8 cellular contexts compared by ENCODE assay signal in the genomic region with DNA sequence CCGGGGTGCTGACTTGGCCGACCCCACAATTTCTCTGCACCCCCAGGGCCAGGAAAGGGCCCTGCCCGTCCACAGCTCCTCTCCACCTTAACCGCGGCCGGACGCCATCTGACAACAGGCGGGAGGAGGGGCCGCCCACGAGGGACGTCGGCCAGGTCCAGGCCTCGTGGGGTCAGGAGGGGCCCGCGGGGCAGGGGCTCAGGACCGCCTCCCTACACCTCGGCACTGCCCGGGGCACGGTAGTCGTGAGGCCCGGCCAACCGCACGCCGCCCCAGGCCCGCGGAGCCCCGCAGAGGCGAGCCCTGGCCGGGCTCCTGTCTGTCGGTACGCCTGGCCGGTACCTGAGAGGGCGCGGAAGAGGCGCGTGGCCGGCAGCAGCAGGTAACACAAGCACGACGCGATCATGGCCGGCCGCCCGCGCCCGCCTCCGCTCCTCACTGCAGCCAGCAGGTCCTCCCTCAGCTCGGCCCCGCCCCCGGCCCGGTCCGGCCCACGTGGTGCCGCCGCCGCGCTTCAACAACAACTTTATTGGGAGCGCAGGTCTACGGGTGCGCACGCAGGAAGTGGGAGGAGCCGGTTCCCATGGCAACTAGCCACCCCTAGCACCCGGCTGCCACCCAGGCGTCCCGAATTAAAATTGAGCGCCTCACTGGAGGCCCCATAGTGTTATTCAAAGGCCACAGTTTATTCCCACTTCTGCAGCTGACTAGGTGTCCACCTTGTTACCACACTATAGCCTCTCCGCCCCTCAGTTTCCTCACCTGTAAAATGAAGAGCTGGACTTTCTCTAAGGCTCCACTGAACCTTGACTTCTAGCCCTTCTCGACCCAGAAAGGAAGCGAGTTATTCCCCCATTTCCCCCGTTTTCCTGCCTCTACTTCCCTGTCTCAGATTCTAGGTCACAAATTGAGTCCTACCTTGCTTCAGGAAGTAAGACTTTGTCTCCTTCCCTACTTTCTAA. TPM values are rescaled to one million over a fixed set of nuclear protein-coding genes. Genes with fewer than 3 reads are reported as not detected.
DNase-seq lines count a peak whose midpoint lies in the region; ATAC-seq and TF ChIP-seq lines count a peak whose summit lies in the region.

A gene with protein sequence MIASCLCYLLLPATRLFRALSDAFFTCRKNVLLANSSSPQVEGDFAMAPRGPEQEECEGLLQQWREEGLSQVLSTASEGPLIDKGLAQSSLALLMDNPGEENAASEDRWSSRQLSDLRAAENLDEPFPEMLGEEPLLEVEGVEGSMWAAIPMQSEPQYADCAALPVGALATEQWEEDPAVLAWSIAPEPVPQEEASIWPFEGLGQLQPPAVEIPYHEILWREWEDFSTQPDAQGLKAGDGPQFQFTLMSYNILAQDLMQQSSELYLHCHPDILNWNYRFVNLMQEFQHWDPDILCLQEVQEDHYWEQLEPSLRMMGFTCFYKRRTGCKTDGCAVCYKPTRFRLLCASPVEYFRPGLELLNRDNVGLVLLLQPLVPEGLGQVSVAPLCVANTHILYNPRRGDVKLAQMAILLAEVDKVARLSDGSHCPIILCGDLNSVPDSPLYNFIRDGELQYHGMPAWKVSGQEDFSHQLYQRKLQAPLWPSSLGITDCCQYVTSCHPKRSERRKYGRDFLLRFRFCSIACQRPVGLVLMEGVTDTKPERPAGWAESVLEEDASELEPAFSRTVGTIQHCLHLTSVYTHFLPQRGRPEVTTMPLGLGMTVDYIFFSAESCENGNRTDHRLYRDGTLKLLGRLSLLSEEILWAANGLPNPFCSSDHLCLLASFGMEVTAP (minus strand): TSS at position 461 of the 962 bp plus-strand sequence. CDS start 55 bp downstream, at position 406.

- peak within 1 kb of the TSS; percentile 95 for H3K4me3 Mint-ChIP-seq in T-helper 2 cell treated with Interferon-gamma antibody and Interleukin-4, amounts not matched to agents 5 μg/mL and 100 μg/mL, for 36 hours

- peaks cover 21% of the 10 kb centered on the region for H3K4me1 Mint-ChIP-seq in T-helper 2 cell treated with Interferon-gamma antibody and Interleukin-4, amounts not matched to agents 5 μg/mL and 100 μg/mL, for 36 hours (ENCODE audit: low read depth)

- peaks cover 5% of the 10 kb centered on the region for H3K36me3 Mint-ChIP-seq in T-helper 2 cell treated with Interferon-gamma antibody and Interleukin-4, amounts not matched to agents 5 μg/mL and 100 μg/mL, for 36 hours (ENCODE audit: low read depth)

- H3K9me3 Mint-ChIP-seq in T-helper 2 cell treated with Interferon-gamma antibody and Interleukin-4, amounts not matched to agents 5 μg/mL and 100 μg/mL, for 36 hours: no peaks in the 10 kb centered on the region

- ATAC-seq in GM18505 (IDR thresholded peaks at IDR 0.05; ENCODE audit: unreplicated experiment): peak; percentile 90
- peak; percentile 88 for ATAC-seq in HG02981 (IDR thresholded peaks at IDR 0.05; ENCODE audit: unreplicated experiment)
- ATAC-seq in right cardiac atrium: peak; percentile 94
- ATAC-seq in psoas muscle: peak; percentile 97 to 98 (median 97)

- H3K27me3 Mint-ChIP-seq in T-helper 2 cell treated with Interferon-gamma antibody and Interleukin-4, amounts not matched to agents 5 μg/mL and 100 μg/mL, for 36 hours (ENCODE audit: low read depth): no peaks in the 10 kb centered on the region

- H3K9me3 ChIP-seq in ascending aorta (no peaks in the 10 kb centered on the region), right cardiac atrium (ENCODE audit: control insufficient read depth, low read length) (no peaks in the 10 kb centered on the region), psoas muscle (no peaks in the 10 kb centered on the region)

- H3K27ac Mint-ChIP-seq in T-helper 2 cell treated with Interferon-gamma antibody and Interleukin-4, amounts not matched to agents 5 μg/mL and 100 μg/mL, for 36 hours: peak within 1 kb of the TSS; percentile 85

- 4% methylated on average over 69 of the region's 69 CpGs for WGBS in right cardiac atrium
- 5 to 8% (median 6%) methylated on average over 42 to 69 of the region's 69 CpGs for WGBS in psoas muscle, 3 donors
- WGBS in urinary bladder: 4% methylated on average over 69 of the region's 69 CpGs

- peak; percentile 75 for DNase-seq in NCI-H2029 (lab: John Stamatoyannopoulos, UW)
- DNase-seq in T-helper 2 cell treated with Interferon-gamma antibody and Interleukin-4, amounts not matched to agents 5 μg/mL and 100 μg/mL, for 36 hours (ENCODE audit: low spot score): peak; percentile 96
- peak; percentile 86 to 98 for DNase-seq in ascending aorta (ENCODE audit: low spot score in 2 of 2)
- DNase-seq in right cardiac atrium: peak; percentile 96 to 99 (median 99)
- DNase-seq in psoas muscle: peak; percentile 96 to 98

- H3K27ac ChIP-seq in ascending aorta: peak within 1 kb of the TSS; percentile 74 to 79
- H3K27ac ChIP-seq in right cardiac atrium (ENCODE audit: low read length): peak within 1 kb of the TSS; percentile 80
- H3K27ac ChIP-seq in psoas muscle: peak within 1 kb of the TSS; percentile 92
- H3K27ac ChIP-seq in urinary bladder (ENCODE audit: low read depth): peak within 1 kb of the TSS; percentile 40

- H3K36me3 ChIP-seq in ascending aorta: peaks cover 9 to 13% of the 10 kb centered on the region in 2 donors
- peaks cover 0 to 17% of the 10 kb centered on the region in 2 donors for H3K36me3 ChIP-seq in psoas muscle (ENCODE audit: insufficient read depth in 1 of 2, low read depth in 1 of 2)
- no peaks in the 10 kb centered on the region for H3K36me3 ChIP-seq in urinary bladder (ENCODE audit: insufficient read depth)

- H3K27me3 ChIP-seq in ascending aorta (no peaks in the 10 kb centered on the region), right cardiac atrium (ENCODE audit: control insufficient read depth, insufficient read depth) (no peaks in the 10 kb centered on the region), psoas muscle (ENCODE audit: insufficient read depth in 3 of 3, low read length in 2 of 3) (no peaks in the 10 kb centered on the region)

- H3K4me1 ChIP-seq in ascending aorta: peaks cover 0 to 6% of the 10 kb centered on the region in 2 donors
- no peaks in the 10 kb centered on the region for H3K4me1 ChIP-seq in right cardiac atrium (ENCODE audit: control insufficient read depth, insufficient read depth, low read length)
- peaks cover 22% of the 10 kb centered on the region for H3K4me1 ChIP-seq in psoas muscle
- H3K4me1 ChIP-seq in urinary bladder (ENCODE audit: insufficient read depth): no peaks in the 10 kb centered on the region

- intact Hi-C loops in ascending aorta (cut with DNase I) (loop anchor here (2.0 to 5.0 kb wide), 6 partner anchors 28 to 645 kb away; a partner anchor contains a TSS), right cardiac atrium (cut with DNase I) (no loop called here), psoas muscle (cut with DNase I) (no loop called here)

- TF ChIP-seq CTCF in ascending aorta (IDR thresholded peaks at IDR 0.05): no peak
- TF ChIP-seq CTCF in psoas muscle (IDR thresholded peaks at IDR 0.05): no peak

- peak; percentile 90 for TF ChIP-seq POLR2A in GM18505 (IDR thresholded peaks at IDR 0.05; ENCODE audit: borderline replicate concordance, extremely low read depth, insufficient read depth, insufficient read length)

- H3K4me3 ChIP-seq in ascending aorta (peak within 1 kb of the TSS; percentile 76 to 88), right cardiac atrium (ENCODE audit: low read length) (peak within 1 kb of the TSS; percentile 83), psoas muscle (peak within 1 kb of the TSS; percentile 97), urinary bladder (ENCODE audit: low read depth, low read length) (peak within 1 kb of the TSS; percentile 66)

RNA-seq across cellular contexts. Expression of the gene that starts here (rescaled TPM):
- total RNA-seq in ascending aorta (15.5 TPM), right cardiac atrium (10 to 100 TPM; 19.9 to 24.9 (median 20.3) TPM), psoas muscle (10 to 100 TPM in 3 of 4 donors, 1 to 10 TPM in 1; 8.5 to 14.1 (median 10.9) TPM), urinary bladder (10.7 TPM)
- polyA plus RNA-seq in right cardiac atrium (12.8 TPM), psoas muscle (10 to 100 TPM in 1 of 3 donors, 1 to 10 TPM in 2; 4.5 to 12.2 (median 5.9) TPM), urinary bladder (11.9 TPM)

Comparison
In these comparisons a context has a peak if more than half of its experiments do, and no peak if none do; other contexts are left out.
1. Peak in every context shown above with its lines: DNase-seq, ATAC-seq, H3K4me3 ChIP-seq and H3K27ac ChIP-seq.
2. H3K27ac ChIP-seq: peak in every context shown above with its lines; median percentile 92 in psoas muscle; 80 in right cardiac atrium; 76 in ascending aorta; 40 in urinary bladder.